Comparison of ENCODE assay signal across 13 cellular contexts in the genomic region with DNA sequence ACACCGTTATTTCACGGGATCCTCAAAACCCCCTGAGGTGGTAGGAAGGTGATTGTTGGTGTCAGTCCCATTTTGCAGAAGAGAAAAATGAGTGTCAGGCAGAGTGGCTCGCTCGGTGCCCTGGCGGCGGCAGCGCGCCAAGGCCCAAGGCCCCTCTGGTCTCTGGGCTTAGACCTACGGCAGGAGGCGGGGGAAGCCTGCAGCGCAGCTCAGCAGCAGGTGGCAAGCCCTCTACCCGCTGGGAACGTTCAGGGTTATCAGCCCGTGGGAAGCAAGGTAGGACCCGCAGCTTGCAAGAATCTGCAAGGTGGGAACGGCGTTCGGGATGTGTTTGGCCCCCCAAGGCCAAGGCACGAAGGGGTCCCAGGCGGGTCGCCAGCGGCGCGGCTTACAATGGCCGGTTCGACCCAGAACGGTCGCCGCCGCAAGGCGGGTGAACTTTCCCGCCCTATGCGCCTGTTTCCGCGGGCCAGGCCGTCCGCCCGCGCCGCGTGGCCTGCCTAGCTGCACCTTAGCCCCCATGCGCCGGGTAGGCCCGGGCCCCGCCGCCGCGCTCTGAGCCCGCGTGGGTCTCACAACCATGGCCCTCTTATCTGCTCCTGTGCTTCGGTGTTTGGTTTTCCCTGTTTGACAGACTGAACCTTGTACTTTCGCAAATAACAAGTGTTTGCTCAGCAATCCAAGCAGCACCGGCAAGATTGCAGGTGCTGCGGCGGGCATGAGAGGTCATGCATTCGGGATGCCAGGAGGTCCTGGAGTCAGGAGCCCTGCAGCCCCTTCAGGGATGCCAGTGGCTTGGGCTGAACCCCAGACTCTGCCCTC. TPM values are rescaled to one million over a fixed set of nuclear protein-coding genes. Genes with fewer than 3 reads are reported as not detected.
DNase-seq lines count a peak whose midpoint lies in the region; ATAC-seq, FAIRE-seq and TF ChIP-seq lines count a peak whose summit lies in the region.
"Had no signal": no experiment of that assay in that cellular context is flagged by ENCODE, and none has a peak within 500 bp of the region (broad histone marks: within the 10 kb centered on the region; RNA-seq: fewer than 3 reads in every experiment).

No MANE protein-coding gene starts in this region.

- H3K27me3 Mint-ChIP-seq in Caco-2 (ENCODE audit: insufficient read depth, unreplicated experiment), result no peaks in the 10 kb centered on the region
- no peaks in the 10 kb centered on the region for H3K27me3 Mint-ChIP-seq in endodermal cell (ENCODE audit: insufficient read depth)
- no peaks in the 10 kb centered on the region for H3K27me3 Mint-ChIP-seq in activated CD8-positive, alpha-beta T cell treated with anti-CD3 and anti-CD28 coated beads, Interleukin-2, amount 10 ng/mL, durations not matched to agents 7 days and 5 days (ENCODE audit: low read depth)
- no peaks in the 10 kb centered on the region for H3K27me3 Mint-ChIP-seq in activated CD8-positive, alpha-beta T cell treated with anti-CD3 and anti-CD28 coated beads for 36 hours

- H3K27me3 ChIP-seq in Caco-2 (replicated peaks; ENCODE audit: control insufficient read depth, insufficient read depth, low read length) (no peaks in the 10 kb centered on the region), endodermal cell (ENCODE audit: control insufficient read depth, insufficient read depth, low read length, poor library complexity, severe bottlenecking) (no peaks in the 10 kb centered on the region), pancreas (no peaks in the 10 kb centered on the region)

- peaks cover 51% of the 10 kb centered on the region for H3K4me1 Mint-ChIP-seq in Caco-2 (ENCODE audit: low read depth, unreplicated experiment)
- H3K4me1 Mint-ChIP-seq in endodermal cell, result peaks cover 36% of the 10 kb centered on the region
- H3K4me1 Mint-ChIP-seq in activated CD8-positive, alpha-beta T cell treated with anti-CD3 and anti-CD28 coated beads, Interleukin-2, amount 10 ng/mL, durations not matched to agents 7 days and 5 days (ENCODE audit: low read depth), result peaks cover 18% of the 10 kb centered on the region
- peaks cover 30% of the 10 kb centered on the region for H3K4me1 Mint-ChIP-seq in activated CD8-positive, alpha-beta T cell treated with anti-CD3 and anti-CD28 coated beads for 36 hours (ENCODE audit: low read depth)
- H3K4me1 Mint-ChIP-seq: memory B cell had no signal

- peaks cover 9% of the 10 kb centered on the region for H3K36me3 Mint-ChIP-seq in Caco-2 (ENCODE audit: insufficient read depth, unreplicated experiment)
- peaks cover 6% of the 10 kb centered on the region for H3K36me3 Mint-ChIP-seq in endodermal cell (ENCODE audit: low read depth)
- peaks cover 9% of the 10 kb centered on the region for H3K36me3 Mint-ChIP-seq in activated CD8-positive, alpha-beta T cell treated with anti-CD3 and anti-CD28 coated beads, Interleukin-2, amount 10 ng/mL, durations not matched to agents 7 days and 5 days (ENCODE audit: low read depth)
- no peaks in the 10 kb centered on the region for H3K36me3 Mint-ChIP-seq in activated CD8-positive, alpha-beta T cell treated with anti-CD3 and anti-CD28 coated beads for 36 hours (ENCODE audit: low read depth)
- H3K36me3 Mint-ChIP-seq: memory B cell had no signal

- H3K9ac ChIP-seq in endodermal cell (ENCODE audit: extremely low read depth, low read length, poor library complexity, severe bottlenecking), result no peak overlapping the region

- CTCF ChIA-PET in Caco-2 (lab: Charles Lee), result interaction anchor here (4.3 kb wide), 1 partner anchor 31 kb away, joined by 19 read pairs; no protein-coding TSS in a partner anchor
- CTCF ChIA-PET in activated CD8-positive, alpha-beta T cell treated with anti-CD3 and anti-CD28 coated beads, Interleukin-2, amount 10 ng/mL, durations not matched to agents 7 days and 5 days (lab: Charles Lee), result interaction anchor here (2.7 kb wide), 1 partner anchor 17 kb away, joined by 14 read pairs; no protein-coding TSS in a partner anchor
- CTCF ChIA-PET in activated CD8-positive, alpha-beta T cell treated with anti-CD3 and anti-CD28 coated beads for 36 hours (lab: Charles Lee), result interaction anchor here (0.6 to 7.2 kb wide), 5 partner anchors 11 to 17 kb away, joined by 3 to 53 read pairs (median 3); no protein-coding TSS in a partner anchor

- DNase-seq in Caco-2 (peak; percentile 88 to 91), NCI-H146 treated with DMSO at 0.1 percent for 48 hours (lab: John Stamatoyannopoulos, UW; ENCODE audit: unreplicated experiment) (peak; percentile 48), endodermal cell (no peak), pancreas (peak; percentile 72 to 82 (median 78)), RKO (ENCODE audit: low spot score) (no peak)
- no peak for DNase-seq in activated CD8-positive, alpha-beta T cell treated with anti-CD3 and anti-CD28 coated beads, Interleukin-2, amount 10 ng/mL, durations not matched to agents 7 days and 5 days
- no peak for DNase-seq in activated CD8-positive, alpha-beta T cell treated with anti-CD3 and anti-CD28 coated beads for 36 hours
- DNase-seq: Kasumi-1, NCI-H187 treated with DMSO at 0.1 percent for 48 hours, trophoblast cell had no signal

- peak; percentile 0 to 23 for TF ChIP-seq CTCF in Caco-2 (IDR thresholded peaks at IDR 0.05; ENCODE audit: insufficient read depth in 1 of 2, low read depth in 1 of 2, low read length in 1 of 2, severe bottlenecking in 1 of 2, unreplicated experiment in 1 of 2)
- TF ChIP-seq CTCF in endodermal cell (conservative IDR thresholded peaks at IDR 0.05), result peak; percentile 27
- TF ChIP-seq CTCF in pancreas (IDR thresholded peaks at IDR 0.05), result no peak
- no peak for TF ChIP-seq CTCF in activated CD8-positive, alpha-beta T cell treated with anti-CD3 and anti-CD28 coated beads for 36 hours (IDR thresholded peaks at IDR 0.05)

- H3K4me3 ChIP-seq in Caco-2 (ENCODE audit: low read depth, low read length), result peak overlapping the region; percentile 46
- H3K4me3 ChIP-seq in endodermal cell (ENCODE audit: low read length), result no peak overlapping the region
- H3K4me3 ChIP-seq in pancreas, result peak overlapping the region in 3 of 4 donors; percentile 2 to 38 (median 24)
- H3K4me3 ChIP-seq: GM12878 had no signal

- H3K9me3 Mint-ChIP-seq in Caco-2 (ENCODE audit: unreplicated experiment) (no peaks in the 10 kb centered on the region), endodermal cell (peaks cover 10% of the 10 kb centered on the region)
- no peaks in the 10 kb centered on the region for H3K9me3 Mint-ChIP-seq in activated CD8-positive, alpha-beta T cell treated with anti-CD3 and anti-CD28 coated beads, Interleukin-2, amount 10 ng/mL, durations not matched to agents 7 days and 5 days (ENCODE audit: insufficient read depth)
- H3K9me3 Mint-ChIP-seq in activated CD8-positive, alpha-beta T cell treated with anti-CD3 and anti-CD28 coated beads for 36 hours, result no peaks in the 10 kb centered on the region
- H3K9me3 Mint-ChIP-seq: memory B cell had no signal

- BruUV-seq in Caco-2 (replicated peaks; lab: Mats Ljungman, UMichigan), result no TSS peak

- WGBS in endodermal cell (ENCODE audit: insufficient coverage in 1 of 2, insufficient read length in 1 of 2), 2 experiments, result 96 to 97% methylated on average over 35 to 56 of the region's 56 CpGs
- 20 to 25% methylated on average over 56 of the region's 56 CpGs for WGBS in pancreas, 2 donors

- POLR2A ChIA-PET in Caco-2 (lab: Charles Lee), result interaction anchor here (0.6 to 7.4 kb wide), 6 partner anchors 8 to 565 kb away, joined by 3 to 75 read pairs (median 3); a partner anchor contains a TSS
- POLR2A ChIA-PET in activated CD8-positive, alpha-beta T cell treated with anti-CD3 and anti-CD28 coated beads, Interleukin-2, amount 10 ng/mL, durations not matched to agents 7 days and 5 days (lab: Charles Lee), result no interaction called here
- POLR2A ChIA-PET in activated CD8-positive, alpha-beta T cell treated with anti-CD3 and anti-CD28 coated beads for 36 hours (lab: Charles Lee), result interaction anchor here (0.9 to 1.8 kb wide), 3 partner anchors 25 to 40 kb away, joined by 3 to 6 read pairs (median 5); a partner anchor contains a TSS

- H3K9me3 ChIP-seq in Caco-2 (no peaks in the 10 kb centered on the region), endodermal cell (ENCODE audit: control insufficient read depth, low read length) (peaks cover 10% of the 10 kb centered on the region), pancreas (no peaks in the 10 kb centered on the region)

- intact Hi-C loops in Caco-2 (cut with micrococcal nuclease; ENCODE audit: unreplicated experiment) (loop anchor here (1.0 to 2.0 kb wide), 3 partner anchors 10 to 293 kb away; a partner anchor contains a TSS), pancreas (cut with DNase I) (no loop called here)
- intact Hi-C loops in activated CD8-positive, alpha-beta T cell treated with anti-CD3 and anti-CD28 coated beads for 36 hours (cut with micrococcal nuclease), result loop anchor here (10.0 kb wide), 1 partner anchor 305 kb away; no protein-coding TSS in a partner anchor

- ATAC-seq in pancreas, result peak; percentile 85 to 93 (median 88)
- no peak for ATAC-seq in activated CD8-positive, alpha-beta T cell treated with anti-CD3 and anti-CD28 coated beads, Interleukin-2, amount 10 ng/mL, durations not matched to agents 7 days and 5 days
- no peak for ATAC-seq in activated CD8-positive, alpha-beta T cell treated with anti-CD3 and anti-CD28 coated beads for 36 hours
- ATAC-seq in GM21526 (IDR thresholded peaks at IDR 0.05; ENCODE audit: low FRiP score, unreplicated experiment), result no peak
- ATAC-seq: GM12878 had no signal

- FAIRE-seq in pancreas (lab: Jason Lieb, UNC), result no peak
- FAIRE-seq: GM12878 had no signal

- peak overlapping the region; percentile 98 for H3K27ac Mint-ChIP-seq in Caco-2 (ENCODE audit: unreplicated experiment)
- H3K27ac Mint-ChIP-seq in endodermal cell, result no peak overlapping the region
- no peak overlapping the region for H3K27ac Mint-ChIP-seq in activated CD8-positive, alpha-beta T cell treated with anti-CD3 and anti-CD28 coated beads, Interleukin-2, amount 10 ng/mL, durations not matched to agents 7 days and 5 days
- no peak overlapping the region for H3K27ac Mint-ChIP-seq in activated CD8-positive, alpha-beta T cell treated with anti-CD3 and anti-CD28 coated beads for 36 hours
- H3K27ac Mint-ChIP-seq: memory B cell had no signal

- H3K4me3 Mint-ChIP-seq in Caco-2 (ENCODE audit: unreplicated experiment) (peak overlapping the region; percentile 87), endodermal cell (no peak overlapping the region)
- no peak overlapping the region for H3K4me3 Mint-ChIP-seq in activated CD8-positive, alpha-beta T cell treated with anti-CD3 and anti-CD28 coated beads, Interleukin-2, amount 10 ng/mL, durations not matched to agents 7 days and 5 days
- H3K4me3 Mint-ChIP-seq in activated CD8-positive, alpha-beta T cell treated with anti-CD3 and anti-CD28 coated beads for 36 hours, result no peak overlapping the region
- H3K4me3 Mint-ChIP-seq: memory B cell had no signal

- H3K4me1 ChIP-seq in Caco-2, result peaks cover 76% of the 10 kb centered on the region
- peaks cover 7% of the 10 kb centered on the region for H3K4me1 ChIP-seq in endodermal cell (ENCODE audit: control insufficient read depth, insufficient read depth, low read length)
- H3K4me1 ChIP-seq in pancreas, result peaks cover 29 to 37% (median 37%) of the 10 kb centered on the region in 3 donors

- no peaks in the 10 kb centered on the region for H3K36me3 ChIP-seq in Caco-2 (ENCODE audit: control insufficient read depth, insufficient read depth, low read length)
- no peaks in the 10 kb centered on the region for H3K36me3 ChIP-seq in endodermal cell (ENCODE audit: control insufficient read depth, insufficient read depth, low read length)
- no peaks in the 10 kb centered on the region for H3K36me3 ChIP-seq in pancreas

- H3K27ac ChIP-seq in endodermal cell (ENCODE audit: low read depth, low read length) (no peak overlapping the region), pancreas (peak overlapping the region; percentile 85 to 91 (median 86))

RNA-seq across cellular contexts. Expression of a gene that starts 39.7 kb away (rescaled TPM):
- total RNA-seq in Caco-2 (2022) (108 and 114 TPM in 2 replicates), endodermal cell (100 to 1,000 TPM in 1 of 2 donors, 10 to 100 TPM in 1; 97.4 to 128 TPM), pancreas (10 to 100 TPM; 30.2 to 77.9 (median 40.3) TPM)
- 100 TPM for polyA plus RNA-seq in endodermal cell (2013, experiment 1 of 2)
- polyA plus RNA-seq in endodermal cell (2013, experiment 2 of 2), result 80.9 TPM
- polyA plus RNA-seq in pancreas, result 100 to 1,000 TPM in 1 of 2 donors, 10 to 100 TPM in 1; 67.9 to 149 TPM
- total RNA-seq in activated CD8-positive, alpha-beta T cell treated with anti-CD3 and anti-CD28 coated beads, Interleukin-2, amount 10 ng/mL, durations not matched to agents 7 days and 5 days, result 100 to 1,000 TPM; 257 TPM
- total RNA-seq in activated CD8-positive, alpha-beta T cell treated with anti-CD3 and anti-CD28 coated beads for 36 hours, result 100 to 1,000 TPM; 180 to 191 TPM

Comparison
In these comparisons a context has a peak if more than half of its experiments do, and no peak if none do; other contexts are left out.
1. DNase-seq: peak in Caco-2 (2 of 2), NCI-H146 treated with DMSO at 0.1 percent for 48 hours (single experiment) and pancreas (6 of 6); none in endodermal cell (single experiment), activated CD8-positive, alpha-beta T cell treated with anti-CD3 and anti-CD28 coated beads, Interleukin-2, amount 10 ng/mL, durations not matched to agents 7 days and 5 days (single experiment), RKO (single experiment) and activated CD8-positive, alpha-beta T cell treated with anti-CD3 and anti-CD28 coated beads for 36 hours (single experiment).
2. CTCF ChIP-seq: peak in Caco-2 (2 of 2) and endodermal cell (single experiment); none in pancreas (0 of 4) and activated CD8-positive, alpha-beta T cell treated with anti-CD3 and anti-CD28 coated beads for 36 hours (single experiment).
3. ATAC-seq: peak in pancreas (4 of 4); none in activated CD8-positive, alpha-beta T cell treated with anti-CD3 and anti-CD28 coated beads, Interleukin-2, amount 10 ng/mL, durations not matched to agents 7 days and 5 days (single experiment), activated CD8-positive, alpha-beta T cell treated with anti-CD3 and anti-CD28 coated beads for 36 hours (single experiment) and GM21526 (single experiment).
4. intact Hi-C loops: an anchor here in Caco-2 (1.0 to 2.0 kb wide) and activated CD8-positive, alpha-beta T cell treated with anti-CD3 and anti-CD28 coated beads for 36 hours (10.0 kb wide); none called in pancreas.